In the genomic region with DNA sequence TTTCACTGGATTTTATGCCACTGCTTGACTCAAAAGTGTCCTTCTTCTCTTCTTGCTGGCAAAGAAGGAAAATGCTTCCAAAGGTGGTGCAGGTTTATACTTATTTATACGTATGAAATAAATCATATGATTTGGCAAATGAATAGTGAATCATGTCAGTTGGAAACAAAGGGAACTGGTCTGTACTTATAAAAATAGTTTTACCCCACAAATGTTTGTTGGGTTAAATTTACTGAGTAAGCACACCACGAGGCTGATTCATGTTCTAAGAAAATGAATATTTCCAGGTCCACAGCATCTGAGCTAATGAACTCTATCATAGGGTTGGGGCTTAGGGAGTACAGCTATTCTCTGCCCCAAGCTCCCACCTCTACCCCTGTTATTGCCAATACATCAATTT, we compare ENCODE assay signal across 12 cellular contexts.
"Had no signal": no experiment of that assay in that cellular context is flagged by ENCODE, and none has a peak within 500 bp of the region (broad histone marks: within the 10 kb centered on the region; RNA-seq: fewer than 3 reads in every experiment).

No MANE protein-coding gene starts in this region.

- H3K36me3 ChIP-seq: pancreas had no signal

- H3K4me3 ChIP-seq: gastroesophageal sphincter, pancreas had no signal

- H3K27me3 ChIP-seq: gastroesophageal sphincter had no signal

- H3K9me3 ChIP-seq: gastroesophageal sphincter, pancreas had no signal

- DNase-seq: activated CD4-positive, alpha-beta T cell treated with anti-CD3 and anti-CD28 coated beads, Interleukin-2, amount 10 ng/mL, durations not matched to agents 24 days and 14 days; activated naive CD4-positive, alpha-beta T cell treated with anti-CD3 and anti-CD28 coated beads for 36 hours; kidney; pancreas; small intestine; T-helper 1 cell; trophoblast cell had no signal

- H3K9me3 Mint-ChIP-seq: activated CD4-positive, alpha-beta T cell treated with anti-CD3 and anti-CD28 coated beads, Interleukin-2, amount 10 ng/mL, durations not matched to agents 24 days and 14 days; activated naive CD4-positive, alpha-beta T cell treated with anti-CD3 and anti-CD28 coated beads for 36 hours; activated T-helper 1 cell treated with anti-CD3 and anti-CD28 coated beads, Interleukin-12 subunit alpha, Interleukin-12 subunit beta, Interleukin-2, Interleukin-4 antibody, amounts not matched to agents 30 ng/mL and 10 ng/mL and 1 ng/mL, durations not matched to agents 14 hours and 24 hours and 36 hours; brain; mesothelial cell of epicardium; WTC11 had no signal

- ATAC-seq: gastroesophageal sphincter, pancreas, WTC11 had no signal

- H3K36me3 Mint-ChIP-seq: mesothelial cell of epicardium, WTC11 had no signal

- FAIRE-seq: pancreas, small intestine had no signal

- H3K27ac Mint-ChIP-seq: activated CD4-positive, alpha-beta T cell treated with anti-CD3 and anti-CD28 coated beads, Interleukin-2, amount 10 ng/mL, durations not matched to agents 24 days and 14 days; activated naive CD4-positive, alpha-beta T cell treated with anti-CD3 and anti-CD28 coated beads for 36 hours; activated T-helper 1 cell treated with anti-CD3 and anti-CD28 coated beads, Interleukin-12 subunit alpha, Interleukin-12 subunit beta, Interleukin-2, Interleukin-4 antibody, amounts not matched to agents 30 ng/mL and 10 ng/mL and 1 ng/mL, durations not matched to agents 14 hours and 24 hours and 36 hours; mesothelial cell of epicardium; WTC11 had no signal

- H3K27ac ChIP-seq: pancreas had no signal

- H3K4me1 Mint-ChIP-seq: activated CD4-positive, alpha-beta T cell treated with anti-CD3 and anti-CD28 coated beads, Interleukin-2, amount 10 ng/mL, durations not matched to agents 24 days and 14 days had no signal

- H3K4me3 Mint-ChIP-seq: activated CD4-positive, alpha-beta T cell treated with anti-CD3 and anti-CD28 coated beads, Interleukin-2, amount 10 ng/mL, durations not matched to agents 24 days and 14 days; activated naive CD4-positive, alpha-beta T cell treated with anti-CD3 and anti-CD28 coated beads for 36 hours; activated T-helper 1 cell treated with anti-CD3 and anti-CD28 coated beads, Interleukin-12 subunit alpha, Interleukin-12 subunit beta, Interleukin-2, Interleukin-4 antibody, amounts not matched to agents 30 ng/mL and 10 ng/mL and 1 ng/mL, durations not matched to agents 14 hours and 24 hours and 36 hours; mesothelial cell of epicardium; WTC11 had no signal

- H3K27me3 Mint-ChIP-seq: activated CD4-positive, alpha-beta T cell treated with anti-CD3 and anti-CD28 coated beads, Interleukin-2, amount 10 ng/mL, durations not matched to agents 24 days and 14 days; brain had no signal

- H3K4me1 ChIP-seq: pancreas had no signal
